ENCODE assay signal across 13 cellular contexts in the genomic region with DNA sequence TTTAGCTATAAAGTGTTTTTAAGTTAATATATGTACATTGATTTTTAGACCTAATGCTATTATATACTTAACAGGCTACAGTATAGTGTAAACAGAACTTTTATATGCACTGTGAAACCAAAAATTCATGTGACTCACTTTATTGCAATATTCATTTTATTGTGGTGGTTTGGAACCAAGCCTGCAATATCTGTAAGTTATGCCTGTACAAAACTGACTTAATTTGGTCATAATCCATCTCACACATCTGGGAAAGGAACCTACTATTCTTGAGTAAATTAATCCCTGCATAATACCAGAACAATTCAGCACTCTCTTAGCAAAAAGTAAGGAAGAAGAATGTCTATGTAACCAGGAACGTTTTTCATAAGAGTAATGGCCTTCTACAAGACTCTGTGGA.
"Had no signal": no experiment of that assay in that cellular context is flagged by ENCODE, and none has a peak within 500 bp of the region (broad histone marks: within the 10 kb centered on the region; RNA-seq: fewer than 3 reads in every experiment).

No MANE protein-coding gene starts in this region.

- H3K79me2 ChIP-seq: parathyroid adenoma had no signal

- ATAC-seq: effector memory CD8-positive, alpha-beta T cell; natural killer cell; stimulated activated memory B cell treated with anti-CD40 and anti-IgM and Interleukin-4, amounts not matched to agents 10 μg/mL and 1 μg/mL and 100 μg/mL, for 72 hours had no signal

- H2AFZ ChIP-seq: parathyroid adenoma had no signal

- H3K27me3 ChIP-seq: neutrophil, thyroid gland had no signal

- H3K9ac ChIP-seq: parathyroid adenoma had no signal

- DNase-seq: activated CD4-positive, alpha-beta T cell treated with anti-CD3 and anti-CD28 coated beads, Interleukin-2, amount 50 U/mL, for 1 hour; activated CD8-positive, alpha-beta memory T cell treated with anti-CD3 and anti-CD28 coated beads for 24 hours; activated naive CD8-positive, alpha-beta T cell treated with anti-CD3 and anti-CD28 coated beads for 36 hours; anterior cingulate cortex; dermis blood vessel endothelial cell; effector memory CD8-positive, alpha-beta T cell; hypothalamus; mesendoderm; natural killer cell; thyroid gland had no signal

- H3K9me3 ChIP-seq: neutrophil, thyroid gland had no signal

- H3K4me3 ChIP-seq: thyroid gland had no signal

- H3K27ac ChIP-seq: neutrophil, parathyroid adenoma, thyroid gland had no signal

- H3K4me1 ChIP-seq: parathyroid adenoma, thyroid gland had no signal

- H3K36me3 ChIP-seq: neutrophil, thyroid gland had no signal
